In the genomic region with DNA sequence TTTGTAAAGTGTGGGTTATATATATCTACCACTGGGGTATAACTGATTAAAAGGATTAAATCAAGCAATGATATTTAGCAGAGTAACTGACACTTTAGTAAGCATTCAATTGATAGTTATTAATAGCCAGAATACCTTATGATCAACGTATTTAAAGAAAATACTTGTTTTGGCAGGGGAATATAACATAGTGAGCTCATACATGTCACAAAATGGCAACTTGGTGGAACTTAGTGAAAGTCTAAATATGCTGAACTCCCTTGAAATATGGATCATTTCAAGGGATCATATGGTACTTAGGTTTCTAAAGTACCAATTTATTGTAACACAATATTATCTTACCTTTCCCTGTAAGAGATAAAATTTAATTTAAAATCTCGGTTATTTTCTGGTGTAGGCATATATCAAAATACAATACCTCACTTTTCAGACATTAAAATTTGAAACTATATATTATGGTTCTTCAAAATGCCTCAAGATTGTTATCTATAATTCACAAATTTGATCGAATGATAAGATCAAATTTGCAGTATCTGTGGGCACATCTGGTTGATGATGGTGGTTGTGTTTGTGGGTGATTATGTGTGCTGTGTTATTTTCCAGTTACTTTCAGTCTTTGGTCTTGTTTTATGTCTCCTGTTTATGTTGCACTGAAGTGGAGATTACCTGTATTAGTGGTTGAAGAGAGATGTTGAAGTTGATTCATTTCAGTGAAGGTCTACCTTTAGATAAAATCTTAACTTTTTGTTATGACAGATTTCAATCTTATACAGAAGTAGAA, we compare ENCODE assay signal across 15 cellular contexts.
"Had no signal": no experiment of that assay in that cellular context is flagged by ENCODE, and none has a peak within 500 bp of the region (broad histone marks: within the 10 kb centered on the region; RNA-seq: fewer than 3 reads in every experiment).

No MANE protein-coding gene starts in this region.

- DNase-seq: activated CD4-positive, alpha-beta T cell treated with anti-CD3 and anti-CD28 coated beads, Interleukin-2, amount 10 ng/mL, durations not matched to agents 24 days and 14 days; activated naive CD8-positive, alpha-beta T cell treated with anti-CD3 and anti-CD28 coated beads, Interleukin-2, amount 10 ng/mL, durations not matched to agents 7 days and 5 days; activated T-cell treated with anti-CD3 and anti-CD28 coated beads, Interleukin-2, amount 50 U/mL, for 48 hours; anterior cingulate cortex; dorsolateral prefrontal cortex; foreskin melanocyte; head of caudate nucleus; nephron progenitor cell; stimulated activated CD4-positive, alpha-beta T cell treated with anti-CD3 and anti-CD28 coated beads, Interleukin-2, amount 100 ng/mL, for 48 hours; stomach; T1000 had no signal

- H3K27ac Mint-ChIP-seq: activated CD4-positive, alpha-beta T cell treated with anti-CD3 and anti-CD28 coated beads, Interleukin-2, amount 10 ng/mL, durations not matched to agents 24 days and 14 days; activated naive CD8-positive, alpha-beta T cell treated with anti-CD3 and anti-CD28 coated beads, Interleukin-2, amount 10 ng/mL, durations not matched to agents 7 days and 5 days; nephron progenitor cell had no signal

- H3K4me1 ChIP-seq: vagina had no signal

- H3K4me3 ChIP-seq: stomach had no signal

- H3K4me3 Mint-ChIP-seq: activated CD4-positive, alpha-beta T cell treated with anti-CD3 and anti-CD28 coated beads, Interleukin-2, amount 10 ng/mL, durations not matched to agents 24 days and 14 days; activated naive CD8-positive, alpha-beta T cell treated with anti-CD3 and anti-CD28 coated beads, Interleukin-2, amount 10 ng/mL, durations not matched to agents 7 days and 5 days; nephron progenitor cell had no signal

- H3K27me3 ChIP-seq: dorsolateral prefrontal cortex, stomach, vagina had no signal

- FAIRE-seq: bronchial epithelial cell had no signal

- H3K27ac ChIP-seq: dorsolateral prefrontal cortex, stomach, vagina, VCaP had no signal

- ATAC-seq: sciatic nerve had no signal

- H3K9me3 ChIP-seq: stomach, vagina had no signal

- H3K9me3 Mint-ChIP-seq: activated CD4-positive, alpha-beta T cell treated with anti-CD3 and anti-CD28 coated beads, Interleukin-2, amount 10 ng/mL, durations not matched to agents 24 days and 14 days; activated naive CD8-positive, alpha-beta T cell treated with anti-CD3 and anti-CD28 coated beads, Interleukin-2, amount 10 ng/mL, durations not matched to agents 7 days and 5 days had no signal

- H3K27me3 Mint-ChIP-seq: activated CD4-positive, alpha-beta T cell treated with anti-CD3 and anti-CD28 coated beads, Interleukin-2, amount 10 ng/mL, durations not matched to agents 24 days and 14 days; activated naive CD8-positive, alpha-beta T cell treated with anti-CD3 and anti-CD28 coated beads, Interleukin-2, amount 10 ng/mL, durations not matched to agents 7 days and 5 days had no signal

- H3K36me3 ChIP-seq: stomach, vagina had no signal
